In the genomic region with DNA sequence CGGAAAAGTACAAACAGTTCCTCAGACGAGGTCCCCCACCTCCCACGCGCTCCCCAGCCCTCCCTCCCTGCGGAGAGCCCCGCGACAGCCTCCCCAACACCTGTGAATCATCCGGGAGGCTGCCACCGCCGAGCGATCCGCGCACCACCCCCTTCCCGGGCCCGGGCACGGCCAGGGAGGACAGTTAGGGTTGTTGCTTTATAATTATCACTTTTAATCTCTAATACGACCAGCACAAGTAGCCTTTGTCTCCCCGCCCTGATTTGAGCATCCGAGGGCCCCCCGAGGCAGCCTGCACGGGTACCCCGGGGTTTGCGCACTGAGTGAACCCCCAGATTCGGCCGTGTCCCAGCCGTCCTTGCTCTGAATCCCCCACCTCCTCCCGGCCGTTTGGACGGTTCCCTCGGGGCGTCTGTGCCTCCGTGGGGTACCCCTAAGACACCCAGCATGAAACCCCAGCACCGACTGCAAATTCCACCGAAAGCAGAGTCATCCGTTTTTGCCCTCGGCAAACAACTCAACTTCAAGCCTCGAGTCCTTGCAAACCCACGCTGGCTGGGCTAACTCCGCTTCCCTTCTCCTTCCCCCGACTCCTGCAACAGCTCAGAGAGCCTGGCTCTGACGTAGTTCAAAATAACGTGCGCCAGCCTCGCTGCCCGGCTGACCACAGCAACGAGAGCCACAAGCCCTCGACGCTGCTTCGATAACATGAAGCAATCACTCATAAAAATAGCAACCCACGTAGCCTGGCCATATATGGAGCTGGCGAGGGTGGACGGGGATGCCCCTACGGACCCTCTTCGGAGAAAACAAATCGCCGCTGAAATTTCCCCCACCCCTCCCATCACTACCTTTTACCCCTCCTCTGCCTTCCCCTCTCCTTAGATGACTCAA, we compare ENCODE assay signal across 2 cellular contexts.
TF ChIP-seq lines count a peak whose summit lies in the region.

No MANE protein-coding gene starts in this region.

TF ChIP-seq in SK-N-SH, 30 proteins besides CTCF, POLR2A, EP300 and RAD21 (continued from another document and continues in another):
- TF ChIP-seq USF2 (IDR thresholded peaks at IDR 0.05; ENCODE audit: borderline replicate concordance, low read depth, low read length) (no peak), SIN3A (IDR thresholded peaks at IDR 0.05; ENCODE audit: borderline replicate concordance, low read depth, low read length) (peak; percentile 70; the same call in 1 of the 2 replicates), RXRA (IDR thresholded peaks at IDR 0.05; ENCODE audit: borderline replicate concordance, low read depth) (peak; percentile 8; the same call in 1 of the 2 replicates), MEF2A (IDR thresholded peaks at IDR 0.05; ENCODE audit: borderline replicate concordance, low read depth) (peak; percentile 49; the same call in 1 of the 2 replicates), USF1 (IDR thresholded peaks at IDR 0.05; ENCODE audit: borderline replicate concordance, low read depth) (no peak), MXI1 (IDR thresholded peaks at IDR 0.05; ENCODE audit: low read depth, low read length) (peak; percentile 37; the same call in 1 of the 2 replicates), FOSL2 (IDR thresholded peaks at IDR 0.05; ENCODE audit: borderline replicate concordance, low read depth) (peak; percentile 48; the same call in 1 of the 2 replicates), FOXJ3 (CRISPR knock-in tag; IDR thresholded peaks at IDR 0.05) (no peak), POLR2AphosphoS5 (IDR thresholded peaks at IDR 0.05; ENCODE audit: low read depth, low read length) (peak; percentile 65; the same call in 1 of the 2 replicates), TCF12 (IDR thresholded peaks at IDR 0.05) (peak; percentile 48; the same call in 1 of the 2 replicates), NFIC (IDR thresholded peaks at IDR 0.05; ENCODE audit: borderline replicate concordance) (peak; percentile 3; the same call in 1 of the 2 replicates), ELF1 (IDR thresholded peaks at IDR 0.05) (no peak)
- TF ChIP-seq, protein P1, sequence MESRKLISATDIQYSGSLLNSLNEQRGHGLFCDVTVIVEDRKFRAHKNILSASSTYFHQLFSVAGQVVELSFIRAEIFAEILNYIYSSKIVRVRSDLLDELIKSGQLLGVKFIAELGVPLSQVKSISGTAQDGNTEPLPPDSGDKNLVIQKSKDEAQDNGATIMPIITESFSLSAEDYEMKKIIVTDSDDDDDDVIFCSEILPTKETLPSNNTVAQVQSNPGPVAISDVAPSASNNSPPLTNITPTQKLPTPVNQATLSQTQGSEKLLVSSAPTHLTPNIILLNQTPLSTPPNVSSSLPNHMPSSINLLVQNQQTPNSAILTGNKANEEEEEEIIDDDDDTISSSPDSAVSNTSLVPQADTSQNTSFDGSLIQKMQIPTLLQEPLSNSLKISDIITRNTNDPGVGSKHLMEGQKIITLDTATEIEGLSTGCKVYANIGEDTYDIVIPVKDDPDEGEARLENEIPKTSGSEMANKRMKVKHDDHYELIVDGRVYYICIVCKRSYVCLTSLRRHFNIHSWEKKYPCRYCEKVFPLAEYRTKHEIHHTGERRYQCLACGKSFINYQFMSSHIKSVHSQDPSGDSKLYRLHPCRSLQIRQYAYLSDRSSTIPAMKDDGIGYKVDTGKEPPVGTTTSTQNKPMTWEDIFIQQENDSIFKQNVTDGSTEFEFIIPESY (IDR thresholded peaks at IDR 0.05; ENCODE audit: borderline replicate concordance, low read depth), result no peak; the same call in 1 of the 2 replicates
- TF ChIP-seq, protein P2, sequence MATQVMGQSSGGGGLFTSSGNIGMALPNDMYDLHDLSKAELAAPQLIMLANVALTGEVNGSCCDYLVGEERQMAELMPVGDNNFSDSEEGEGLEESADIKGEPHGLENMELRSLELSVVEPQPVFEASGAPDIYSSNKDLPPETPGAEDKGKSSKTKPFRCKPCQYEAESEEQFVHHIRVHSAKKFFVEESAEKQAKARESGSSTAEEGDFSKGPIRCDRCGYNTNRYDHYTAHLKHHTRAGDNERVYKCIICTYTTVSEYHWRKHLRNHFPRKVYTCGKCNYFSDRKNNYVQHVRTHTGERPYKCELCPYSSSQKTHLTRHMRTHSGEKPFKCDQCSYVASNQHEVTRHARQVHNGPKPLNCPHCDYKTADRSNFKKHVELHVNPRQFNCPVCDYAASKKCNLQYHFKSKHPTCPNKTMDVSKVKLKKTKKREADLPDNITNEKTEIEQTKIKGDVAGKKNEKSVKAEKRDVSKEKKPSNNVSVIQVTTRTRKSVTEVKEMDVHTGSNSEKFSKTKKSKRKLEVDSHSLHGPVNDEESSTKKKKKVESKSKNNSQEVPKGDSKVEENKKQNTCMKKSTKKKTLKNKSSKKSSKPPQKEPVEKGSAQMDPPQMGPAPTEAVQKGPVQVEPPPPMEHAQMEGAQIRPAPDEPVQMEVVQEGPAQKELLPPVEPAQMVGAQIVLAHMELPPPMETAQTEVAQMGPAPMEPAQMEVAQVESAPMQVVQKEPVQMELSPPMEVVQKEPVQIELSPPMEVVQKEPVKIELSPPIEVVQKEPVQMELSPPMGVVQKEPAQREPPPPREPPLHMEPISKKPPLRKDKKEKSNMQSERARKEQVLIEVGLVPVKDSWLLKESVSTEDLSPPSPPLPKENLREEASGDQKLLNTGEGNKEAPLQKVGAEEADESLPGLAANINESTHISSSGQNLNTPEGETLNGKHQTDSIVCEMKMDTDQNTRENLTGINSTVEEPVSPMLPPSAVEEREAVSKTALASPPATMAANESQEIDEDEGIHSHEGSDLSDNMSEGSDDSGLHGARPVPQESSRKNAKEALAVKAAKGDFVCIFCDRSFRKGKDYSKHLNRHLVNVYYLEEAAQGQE (IDR thresholded peaks at IDR 0.05; ENCODE audit: low read depth, low read length), result peak; percentile 54
- TF ChIP-seq, protein P3, sequence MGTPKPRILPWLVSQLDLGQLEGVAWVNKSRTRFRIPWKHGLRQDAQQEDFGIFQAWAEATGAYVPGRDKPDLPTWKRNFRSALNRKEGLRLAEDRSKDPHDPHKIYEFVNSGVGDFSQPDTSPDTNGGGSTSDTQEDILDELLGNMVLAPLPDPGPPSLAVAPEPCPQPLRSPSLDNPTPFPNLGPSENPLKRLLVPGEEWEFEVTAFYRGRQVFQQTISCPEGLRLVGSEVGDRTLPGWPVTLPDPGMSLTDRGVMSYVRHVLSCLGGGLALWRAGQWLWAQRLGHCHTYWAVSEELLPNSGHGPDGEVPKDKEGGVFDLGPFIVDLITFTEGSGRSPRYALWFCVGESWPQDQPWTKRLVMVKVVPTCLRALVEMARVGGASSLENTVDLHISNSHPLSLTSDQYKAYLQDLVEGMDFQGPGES (IDR thresholded peaks at IDR 0.05; ENCODE audit: low read depth, low read length), result no peak
- TF ChIP-seq, protein P4, sequence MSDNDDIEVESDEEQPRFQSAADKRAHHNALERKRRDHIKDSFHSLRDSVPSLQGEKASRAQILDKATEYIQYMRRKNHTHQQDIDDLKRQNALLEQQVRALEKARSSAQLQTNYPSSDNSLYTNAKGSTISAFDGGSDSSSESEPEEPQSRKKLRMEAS (IDR thresholded peaks at IDR 0.05; ENCODE audit: low read depth), result peak; percentile 99

TF ChIP-seq in endothelial cell of umbilical vein, 7 proteins besides CTCF, POLR2A, EP300 and RAD21 (continued from another document):
- TF ChIP-seq, protein P4 (IDR thresholded peaks at IDR 0.05; ENCODE audit: insufficient read depth, insufficient read length), result peak; percentile 9
- no peak for TF ChIP-seq JUN (IDR thresholded peaks at IDR 0.05; ENCODE audit: borderline replicate concordance, insufficient read depth, insufficient read length, low read depth)
